1 cellular context compared by ENCODE assay signal in the genomic region with DNA sequence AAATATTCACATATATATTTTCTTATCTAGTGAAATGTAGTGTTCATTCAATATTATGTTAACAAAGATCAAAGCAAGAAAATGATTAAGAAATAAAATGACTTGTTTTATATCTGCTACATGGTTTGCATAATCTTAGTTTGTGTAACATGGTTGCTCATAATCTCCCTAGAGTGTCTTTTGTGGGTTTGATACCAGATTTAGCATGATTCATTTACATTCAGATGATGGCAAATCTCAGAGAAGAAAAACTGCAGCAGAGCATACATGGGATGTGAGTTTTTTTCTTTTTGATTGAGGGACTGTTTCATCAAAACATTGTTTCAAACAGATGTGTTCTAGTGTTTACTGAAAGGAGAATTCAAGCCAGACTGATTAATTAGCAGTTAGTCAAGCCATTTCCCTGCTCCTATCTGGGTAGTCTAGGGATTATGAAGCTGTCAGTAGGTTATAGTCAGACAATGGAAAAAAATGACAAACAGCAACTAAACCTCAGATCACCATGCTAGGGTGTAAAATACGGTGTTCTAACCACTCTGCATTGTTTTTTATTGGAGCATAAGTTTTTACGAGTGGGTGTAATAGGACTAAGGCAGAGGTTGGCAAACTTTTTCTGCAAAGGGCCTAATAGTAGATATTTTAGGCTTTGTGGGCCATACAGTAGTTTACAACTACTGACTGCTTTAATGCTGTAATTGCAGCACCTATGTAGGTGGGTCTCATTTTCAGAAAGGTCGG.
TF ChIP-seq lines count a peak whose summit lies in the region.

No MANE protein-coding gene starts in this region.

TF ChIP-seq in SK-N-SH treated with all-trans-retinoic acid at 6 μM for 48 hours, 23 proteins besides CTCF, POLR2A, EP300 and RAD21:
- TF ChIP-seq, protein P1, sequence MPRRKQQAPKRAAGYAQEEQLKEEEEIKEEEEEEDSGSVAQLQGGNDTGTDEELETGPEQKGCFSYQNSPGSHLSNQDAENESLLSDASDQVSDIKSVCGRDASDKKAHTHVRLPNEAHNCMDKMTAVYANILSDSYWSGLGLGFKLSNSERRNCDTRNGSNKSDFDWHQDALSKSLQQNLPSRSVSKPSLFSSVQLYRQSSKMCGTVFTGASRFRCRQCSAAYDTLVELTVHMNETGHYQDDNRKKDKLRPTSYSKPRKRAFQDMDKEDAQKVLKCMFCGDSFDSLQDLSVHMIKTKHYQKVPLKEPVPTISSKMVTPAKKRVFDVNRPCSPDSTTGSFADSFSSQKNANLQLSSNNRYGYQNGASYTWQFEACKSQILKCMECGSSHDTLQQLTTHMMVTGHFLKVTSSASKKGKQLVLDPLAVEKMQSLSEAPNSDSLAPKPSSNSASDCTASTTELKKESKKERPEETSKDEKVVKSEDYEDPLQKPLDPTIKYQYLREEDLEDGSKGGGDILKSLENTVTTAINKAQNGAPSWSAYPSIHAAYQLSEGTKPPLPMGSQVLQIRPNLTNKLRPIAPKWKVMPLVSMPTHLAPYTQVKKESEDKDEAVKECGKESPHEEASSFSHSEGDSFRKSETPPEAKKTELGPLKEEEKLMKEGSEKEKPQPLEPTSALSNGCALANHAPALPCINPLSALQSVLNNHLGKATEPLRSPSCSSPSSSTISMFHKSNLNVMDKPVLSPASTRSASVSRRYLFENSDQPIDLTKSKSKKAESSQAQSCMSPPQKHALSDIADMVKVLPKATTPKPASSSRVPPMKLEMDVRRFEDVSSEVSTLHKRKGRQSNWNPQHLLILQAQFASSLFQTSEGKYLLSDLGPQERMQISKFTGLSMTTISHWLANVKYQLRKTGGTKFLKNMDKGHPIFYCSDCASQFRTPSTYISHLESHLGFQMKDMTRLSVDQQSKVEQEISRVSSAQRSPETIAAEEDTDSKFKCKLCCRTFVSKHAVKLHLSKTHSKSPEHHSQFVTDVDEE (CRISPR knock-in tag; IDR thresholded peaks at IDR 0.05) = no peak
- TF ChIP-seq ARNTL (CRISPR knock-in tag; IDR thresholded peaks at IDR 0.05; ENCODE audit: borderline replicate concordance, low read depth) (no peak), ZC3H10 (CRISPR knock-in tag; IDR thresholded peaks at IDR 0.05) (no peak), PPARA (CRISPR knock-in tag; IDR thresholded peaks at IDR 0.05; ENCODE audit: borderline replicate concordance) (no peak), ZNF565 (CRISPR knock-in tag; conservative IDR thresholded peaks at IDR 0.05; ENCODE audit: low read depth) (no peak), PATZ1 (CRISPR knock-in tag; IDR thresholded peaks at IDR 0.05; ENCODE audit: borderline replicate concordance) (no peak)
- TF ChIP-seq, protein P2, sequence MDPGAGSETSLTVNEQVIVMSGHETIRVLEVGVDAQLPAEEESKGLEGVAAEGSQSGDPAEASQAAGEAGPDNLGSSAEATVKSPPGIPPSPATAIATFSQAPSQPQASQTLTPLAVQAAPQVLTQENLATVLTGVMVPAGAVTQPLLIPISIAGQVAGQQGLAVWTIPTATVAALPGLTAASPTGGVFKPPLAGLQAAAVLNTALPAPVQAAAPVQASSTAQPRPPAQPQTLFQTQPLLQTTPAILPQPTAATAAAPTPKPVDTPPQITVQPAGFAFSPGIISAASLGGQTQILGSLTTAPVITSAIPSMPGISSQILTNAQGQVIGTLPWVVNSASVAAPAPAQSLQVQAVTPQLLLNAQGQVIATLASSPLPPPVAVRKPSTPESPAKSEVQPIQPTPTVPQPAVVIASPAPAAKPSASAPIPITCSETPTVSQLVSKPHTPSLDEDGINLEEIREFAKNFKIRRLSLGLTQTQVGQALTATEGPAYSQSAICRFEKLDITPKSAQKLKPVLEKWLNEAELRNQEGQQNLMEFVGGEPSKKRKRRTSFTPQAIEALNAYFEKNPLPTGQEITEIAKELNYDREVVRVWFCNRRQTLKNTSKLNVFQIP (CRISPR knock-in tag; IDR thresholded peaks at IDR 0.05; ENCODE audit: borderline replicate concordance, low read depth) = no peak
- TF ChIP-seq, protein P3, sequence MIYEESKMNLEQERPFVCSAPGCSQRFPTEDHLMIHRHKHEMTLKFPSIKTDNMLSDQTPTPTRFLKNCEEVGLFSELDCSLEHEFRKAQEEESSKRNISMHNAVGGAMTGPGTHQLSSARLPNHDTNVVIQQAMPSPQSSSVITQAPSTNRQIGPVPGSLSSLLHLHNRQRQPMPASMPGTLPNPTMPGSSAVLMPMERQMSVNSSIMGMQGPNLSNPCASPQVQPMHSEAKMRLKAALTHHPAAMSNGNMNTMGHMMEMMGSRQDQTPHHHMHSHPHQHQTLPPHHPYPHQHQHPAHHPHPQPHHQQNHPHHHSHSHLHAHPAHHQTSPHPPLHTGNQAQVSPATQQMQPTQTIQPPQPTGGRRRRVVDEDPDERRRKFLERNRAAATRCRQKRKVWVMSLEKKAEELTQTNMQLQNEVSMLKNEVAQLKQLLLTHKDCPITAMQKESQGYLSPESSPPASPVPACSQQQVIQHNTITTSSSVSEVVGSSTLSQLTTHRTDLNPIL (CRISPR knock-in tag; IDR thresholded peaks at IDR 0.05; ENCODE audit: low read depth) = no peak
